Comparison of ENCODE assay signal across 8 cellular contexts in the genomic region with DNA sequence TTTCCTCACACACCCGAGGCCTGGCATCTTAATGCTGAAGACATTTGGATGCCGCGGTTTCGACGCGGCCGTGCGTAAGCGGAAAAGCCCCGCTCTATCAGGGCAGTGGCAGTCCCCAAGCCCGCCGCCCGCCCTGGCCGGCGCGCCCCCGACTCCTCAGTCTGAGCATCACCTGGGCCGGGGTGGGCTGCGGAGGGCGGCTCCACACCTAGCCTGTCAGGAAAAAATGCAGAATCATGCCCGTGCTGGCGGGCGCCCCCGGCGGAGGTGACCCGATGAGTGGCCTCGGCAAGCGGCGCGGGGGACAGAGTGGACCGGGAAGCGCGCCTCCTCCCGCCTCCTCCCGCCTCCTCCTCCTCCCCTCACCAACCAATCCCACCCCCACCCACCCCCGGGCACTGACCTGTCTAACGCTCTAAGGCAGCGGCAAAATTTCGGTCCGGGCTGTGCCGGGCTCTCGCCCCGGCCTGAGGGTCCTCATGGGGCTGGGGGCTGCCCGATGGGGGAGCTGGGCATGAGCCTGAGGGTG. TPM values are rescaled to one million over a fixed set of nuclear protein-coding genes. Genes with fewer than 3 reads are reported as not detected.
A peak's percentile ranks its signal among the peaks of the same experiment; 100 is the strongest.
DNase-seq lines count a peak whose midpoint lies in the region; ATAC-seq and TF ChIP-seq lines count a peak whose summit lies in the region.

No MANE protein-coding gene starts in this region.

- no peak overlapping the region for H4K91ac ChIP-seq in neuronal stem cell (ENCODE audit: low read depth, low read length, poor library complexity)

- no peaks in the 10 kb centered on the region for H3K79me1 ChIP-seq in neuronal stem cell (ENCODE audit: low read depth, low read length)

- peak overlapping the region; percentile 73 for H3K4me3 Mint-ChIP-seq in activated B cell treated with CpG ODN at 0.5 μM for 24 hours

- WGBS in neuronal stem cell (ENCODE audit: extremely low coverage in 2 of 2, insufficient read length in 2 of 2, insufficient replicate concordance in 1 of 2), 2 donors: no CpG with 5 or more reads among the region's 44 CpGs

- no peak overlapping the region for H2AK5ac ChIP-seq in neuronal stem cell (ENCODE audit: low read depth, low read length)

- H3K27ac Mint-ChIP-seq in activated B cell treated with CpG ODN at 0.5 μM for 24 hours: no peak overlapping the region

- no peak overlapping the region for H3K27ac ChIP-seq in neuronal stem cell (replicated peaks; ENCODE audit: low read length)

- peaks cover 4 to 57% (median 27%) of the 10 kb centered on the region in 3 experiments for H3K27me3 ChIP-seq in neuronal stem cell (ENCODE audit: control insufficient read depth in 3 of 3, insufficient read depth in 3 of 3, low read depth in 1 of 3, low read length in 3 of 3)

- peak overlapping the region; percentile 99 for H3K4me2 ChIP-seq in neuronal stem cell (ENCODE audit: insufficient read depth, low read length, poor library complexity, severe bottlenecking)

- no peak overlapping the region for H3K4ac ChIP-seq in neuronal stem cell (ENCODE audit: low read length)

- intact Hi-C loops in activated B cell treated with CpG ODN at 0.5 μM for 24 hours (cut with micrococcal nuclease): loop anchor here (1.0 to 5.0 kb wide), 4 partner anchors 11 to 110 kb away; a partner anchor contains a TSS

- H2BK12ac ChIP-seq in neuronal stem cell (ENCODE audit: low read length): peak overlapping the region; percentile 84

- POLR2A ChIA-PET in activated B cell treated with CpG ODN at 0.5 μM for 24 hours (lab: Charles Lee): interaction anchor here (0.7 kb wide), 1 partner anchor 11 kb away, joined by 6 read pairs; no protein-coding TSS in a partner anchor

- H2BK5ac ChIP-seq in neuronal stem cell (ENCODE audit: low read length): no peak overlapping the region

- TF ChIP-seq CTCF in activated B cell treated with CpG ODN at 0.5 μM for 24 hours (IDR thresholded peaks at IDR 0.05) (no peak), fibroblast of mammary gland (conservative IDR thresholded peaks at IDR 0.05; ENCODE audit: control insufficient read depth, insufficient read depth, low read depth, low read length) (no peak)

- peak overlapping the region; percentile 92 for H3K18ac ChIP-seq in neuronal stem cell (ENCODE audit: low read length)

- H3K36me3 Mint-ChIP-seq in activated B cell treated with CpG ODN at 0.5 μM for 24 hours (ENCODE audit: low read depth): no peaks in the 10 kb centered on the region

- H4K8ac ChIP-seq in neuronal stem cell (ENCODE audit: low read depth, low read length): no peak overlapping the region

- peaks cover 0 to 3% of the 10 kb centered on the region in 2 donors for H3K9me3 ChIP-seq in neuronal stem cell (replicated peaks in 1 of 2; ENCODE audit: control insufficient read depth in 2 of 2, insufficient read depth in 1 of 2, low read depth in 1 of 2, low read length in 2 of 2)

- peak; percentile 22 for ATAC-seq in HG03045 (IDR thresholded peaks at IDR 0.05; ENCODE audit: unreplicated experiment)
- peak; percentile 25 for ATAC-seq in activated B cell treated with CpG ODN at 0.5 μM for 24 hours (ENCODE audit: low read depth)
- ATAC-seq in HG03139 (IDR thresholded peaks at IDR 0.05; ENCODE audit: unreplicated experiment): no peak

- H3K9me3 Mint-ChIP-seq in activated B cell treated with CpG ODN at 0.5 μM for 24 hours: no peaks in the 10 kb centered on the region

- peak; percentile 53 for DNase-seq in EH (ENCODE audit: low read depth)
- DNase-seq in activated B cell treated with CpG ODN at 0.5 μM for 24 hours: peak; percentile 26
- no peak for DNase-seq in fibroblast of mammary gland (ENCODE audit: low read depth)
- peak; percentile 37 for DNase-seq in neuronal stem cell (ENCODE audit: low spot score)
- DNase-seq in UCSD-AML1 (lab: John Stamatoyannopoulos, UW; ENCODE audit: unreplicated experiment): no peak
- DNase-seq in amniotic stem cell (lab: John Stamatoyannopoulos, UW): no peak

- peak overlapping the region; percentile 37 for H3K4me3 ChIP-seq in fibroblast of mammary gland (ENCODE audit: control insufficient read depth, low read depth, low read length)
- peak overlapping the region; percentile 72 to 79 for H3K4me3 ChIP-seq in neuronal stem cell (ENCODE audit: low read length in 2 of 2)

- peak overlapping the region; percentile 73 for H3K23ac ChIP-seq in neuronal stem cell (ENCODE audit: low read depth, low read length, poor library complexity)

- H3K14ac ChIP-seq in neuronal stem cell (ENCODE audit: low read length): peak overlapping the region; percentile 56

- H3K4me1 Mint-ChIP-seq in activated B cell treated with CpG ODN at 0.5 μM for 24 hours: peaks cover 14% of the 10 kb centered on the region

- H3K9ac ChIP-seq in neuronal stem cell (ENCODE audit: low read depth, low read length, poor library complexity): peak overlapping the region; percentile 84

- peak overlapping the region; percentile 72 for H2BK120ac ChIP-seq in neuronal stem cell (ENCODE audit: low read depth, low read length)

- H3K27me3 Mint-ChIP-seq in activated B cell treated with CpG ODN at 0.5 μM for 24 hours: peaks cover 46% of the 10 kb centered on the region

- H2AFZ ChIP-seq in neuronal stem cell (ENCODE audit: low read length): peak overlapping the region; percentile 98

- H2BK15ac ChIP-seq in neuronal stem cell (ENCODE audit: low read length): peak overlapping the region; percentile 47

- CTCF ChIA-PET in activated B cell treated with CpG ODN at 0.5 μM for 24 hours (lab: Charles Lee): interaction anchor here (0.9 to 3.4 kb wide), 4 partner anchors 10 to 174 kb away, joined by 3 to 28 read pairs (median 6); no protein-coding TSS in a partner anchor

- peaks cover 10 to 16% of the 10 kb centered on the region in 2 donors for H3K4me1 ChIP-seq in neuronal stem cell (ENCODE audit: control insufficient read depth in 2 of 2, insufficient read depth in 1 of 2, low read depth in 1 of 2, low read length in 2 of 2)

- H3K36me3 ChIP-seq in neuronal stem cell (replicated peaks in 1 of 2; ENCODE audit: control insufficient read depth in 2 of 2, insufficient read depth in 2 of 2, low read length in 2 of 2): peaks cover 0 to 33% of the 10 kb centered on the region in 2 donors

RNA-seq across cellular contexts. Expression of a gene that starts 0.6 kb away (rescaled TPM):
- total RNA-seq in activated B cell treated with CpG ODN at 0.5 μM for 24 hours: 0.31 and 0.51 TPM in 2 replicates
- polyA plus RNA-seq in neuronal stem cell (2013, experiment 1 of 2): 1.8 TPM
- polyA plus RNA-seq in neuronal stem cell (2013, experiment 2 of 2): 1.6 TPM

RNA-seq across cellular contexts. Expression of a gene that starts 21.2 kb away (rescaled TPM):
- total RNA-seq in activated B cell treated with CpG ODN at 0.5 μM for 24 hours: not detected in 2 replicates
- polyA plus RNA-seq in neuronal stem cell (2013, experiment 1 of 2): 14.2 TPM
- polyA plus RNA-seq in neuronal stem cell (2013, experiment 2 of 2): 13.8 TPM

RNA-seq across cellular contexts. Expression of a gene that starts 27.8 kb away (rescaled TPM):
- total RNA-seq in activated B cell treated with CpG ODN at 0.5 μM for 24 hours: 3.7 and 3.9 TPM in 2 replicates
- polyA plus RNA-seq in neuronal stem cell (2013, experiment 1 of 2): 66.7 TPM
- polyA plus RNA-seq in neuronal stem cell (2013, experiment 2 of 2): 64.9 TPM

RNA-seq across cellular contexts. Expression of a gene that starts 41.4 kb away (rescaled TPM):
- 16.5 and 17.9 TPM in 2 replicates for total RNA-seq in activated B cell treated with CpG ODN at 0.5 μM for 24 hours
- polyA plus RNA-seq in neuronal stem cell (2013, experiment 1 of 2): 9.6 TPM
- polyA plus RNA-seq in neuronal stem cell (2013, experiment 2 of 2): 9.4 TPM

Comparison
In these comparisons a context has a peak if more than half of its experiments do, and no peak if none do; other contexts are left out.
1. DNase-seq: peak in EH (single experiment), activated B cell treated with CpG ODN at 0.5 μM for 24 hours (single experiment) and neuronal stem cell (single experiment); none in fibroblast of mammary gland (single experiment), UCSD-AML1 (single experiment) and amniotic stem cell (single experiment).